ENCODE assay signal across 1 cellular context in genomic region chr11:44833869-44834452, GRCh38.
TF ChIP-seq lines count a peak whose summit lies in the region.

No MANE protein-coding gene starts in this region.

TF ChIP-seq in GM23338, 12 proteins besides CTCF, POLR2A, EP300 and RAD21 (continued from another document):
- TF ChIP-seq ETS1 (IDR thresholded peaks at IDR 0.05), result no peak
- TF ChIP-seq EZH2phosphoT487 (IDR thresholded peaks at IDR 0.05; ENCODE audit: unreplicated experiment), result no peak
- no peak for TF ChIP-seq JUNB (IDR thresholded peaks at IDR 0.05; ENCODE audit: unreplicated experiment)
- no peak for TF ChIP-seq ZNF331 (CRISPR knock-in tag; IDR thresholded peaks at IDR 0.05; ENCODE audit: low read depth)
- no peak for TF ChIP-seq STAT1 (IDR thresholded peaks at IDR 0.05; ENCODE audit: unreplicated experiment)
- no peak for TF ChIP-seq REST (IDR thresholded peaks at IDR 0.05; ENCODE audit: unreplicated experiment)
- no peak for TF ChIP-seq EZH2 (IDR thresholded peaks at IDR 0.05; ENCODE audit: low read depth, unreplicated experiment)
